ENCODE assay signal across 1 cellular context in the genomic region with DNA sequence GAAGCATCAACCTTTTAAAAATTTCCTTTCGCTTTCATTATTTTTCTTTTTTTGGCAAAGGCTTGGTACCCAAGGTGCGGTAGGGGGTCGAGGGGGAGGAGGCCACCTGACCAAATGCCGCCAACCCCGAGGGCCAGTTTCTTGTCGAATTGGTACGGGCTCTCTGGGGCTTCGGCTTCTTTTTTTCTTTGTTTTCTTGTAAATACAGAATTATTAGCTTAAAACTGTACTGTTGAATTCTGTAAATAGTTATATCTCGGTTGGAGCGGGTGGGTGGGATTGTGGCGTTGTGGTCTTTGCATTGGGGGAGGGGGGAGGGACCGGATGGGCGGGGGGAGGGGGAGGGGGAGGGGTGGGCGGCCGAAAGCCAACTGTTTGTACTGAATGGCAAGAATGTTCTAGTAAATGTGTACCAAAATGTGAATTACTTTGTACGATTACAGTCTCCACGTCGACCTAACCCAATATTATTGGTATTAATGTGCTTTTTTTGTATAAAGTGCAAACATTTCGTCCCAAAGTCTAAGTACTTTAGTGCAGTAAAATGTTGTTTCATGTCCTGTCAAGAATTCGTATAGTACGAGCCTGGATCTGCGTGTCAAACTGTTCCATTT.
A peak's percentile ranks its signal among the peaks of the same experiment; 100 is the strongest.
TF ChIP-seq lines count a peak whose summit lies in the region.

No MANE protein-coding gene starts in this region.

TF ChIP-seq in H1, 55 proteins besides CTCF, POLR2A, EP300 and RAD21:
- TF ChIP-seq CHD1 (IDR thresholded peaks at IDR 0.05; ENCODE audit: low read depth, low read length), result no peak
- 0 out of 2 replicates have a peak, but pooled peaks have one; percentile 13 for TF ChIP-seq SP1 (IDR thresholded peaks at IDR 0.05; ENCODE audit: low read depth, low read length)
- TF ChIP-seq, protein P1, sequence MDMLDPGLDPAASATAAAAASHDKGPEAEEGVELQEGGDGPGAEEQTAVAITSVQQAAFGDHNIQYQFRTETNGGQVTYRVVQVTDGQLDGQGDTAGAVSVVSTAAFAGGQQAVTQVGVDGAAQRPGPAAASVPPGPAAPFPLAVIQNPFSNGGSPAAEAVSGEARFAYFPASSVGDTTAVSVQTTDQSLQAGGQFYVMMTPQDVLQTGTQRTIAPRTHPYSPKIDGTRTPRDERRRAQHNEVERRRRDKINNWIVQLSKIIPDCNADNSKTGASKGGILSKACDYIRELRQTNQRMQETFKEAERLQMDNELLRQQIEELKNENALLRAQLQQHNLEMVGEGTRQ (IDR thresholded peaks at IDR 0.05; ENCODE audit: low read length), result peak; percentile 52; the same call in 1 of the 2 replicates
TF ChIP-seq in H1: peak in this region for 2.
